ENCODE assay signal across 13 cellular contexts in genomic region chr19:32287086-32287485, GRCh38. TPM values are rescaled to one million over a fixed set of nuclear protein-coding genes. Genes with fewer than 3 reads are reported as not detected.
DNase-seq lines count a peak whose midpoint lies in the region; ATAC-seq and TF ChIP-seq lines count a peak whose summit lies in the region.
"Had no signal": no experiment of that assay in that cellular context is flagged by ENCODE, and none has a peak within 500 bp of the region (broad histone marks: within the 10 kb centered on the region; RNA-seq: fewer than 3 reads in every experiment).

No MANE protein-coding gene starts in this region.

- no peak overlapping the region for H4K91ac ChIP-seq in mesenchymal stem cell (ENCODE audit: low read length)

- H3K4me3 ChIP-seq in BLaER1 (peak overlapping the region; percentile 44; the same call in 1 of the 2 replicates), Karpas-422 (ENCODE audit: low read length) (no peak overlapping the region), cardiac fibroblast (replicated peaks in 1 of 2; ENCODE audit: low read depth in 2 of 2, low read length in 2 of 2) (no peak overlapping the region), mesenchymal stem cell (ENCODE audit: insufficient read depth in 1 of 2, low read depth in 1 of 2, low read length in 2 of 2) (peak overlapping the region in 1 of 2 experiments; percentile 70), dorsolateral prefrontal cortex (no peak overlapping the region)
- H3K4me3 ChIP-seq: Peyer's patch, tibial nerve had no signal

- H3K4me2 ChIP-seq in BLaER1 (peak overlapping the region; percentile 89), Karpas-422 (ENCODE audit: low read depth, low read length, poor library complexity, severe bottlenecking) (no peak overlapping the region), mesenchymal stem cell (ENCODE audit: low read length, poor library complexity, severe bottlenecking) (no peak overlapping the region)

- no peak overlapping the region for H3K18ac ChIP-seq in mesenchymal stem cell (ENCODE audit: low read depth in 1 of 2, low read length in 2 of 2)

- H3K79me2 ChIP-seq in Karpas-422 (ENCODE audit: low read length), result no peaks in the 10 kb centered on the region

- no peak for ATAC-seq in GM21619 (IDR thresholded peaks at IDR 0.05; ENCODE audit: unreplicated experiment)
- ATAC-seq in GM18511 (IDR thresholded peaks at IDR 0.05; ENCODE audit: unreplicated experiment), result no peak
- ATAC-seq: activated CD8-positive, alpha-beta memory T cell treated with anti-CD3 and anti-CD28 coated beads, Interleukin-2, amount 10 ng/mL, durations not matched to agents 7 days and 5 days had no signal

- no peak overlapping the region for H3K4ac ChIP-seq in mesenchymal stem cell (ENCODE audit: low read depth in 1 of 2, low read length in 2 of 2)

- TF ChIP-seq CTCF in cardiac fibroblast (IDR thresholded peaks at IDR 0.05; ENCODE audit: low read depth, low read length), result no peak
- TF ChIP-seq CTCF in dorsolateral prefrontal cortex (IDR thresholded peaks at IDR 0.05 in 54 of 56, conservative IDR thresholded peaks at IDR 0.05 in 2 of 56; ENCODE audit: low read depth in 1 of 56, partially characterized antibody in 56 of 56), result no peak

- H2BK12ac ChIP-seq in mesenchymal stem cell (ENCODE audit: low read length in 2 of 2), result no peak overlapping the region

- H2BK5ac ChIP-seq in mesenchymal stem cell (ENCODE audit: low read depth, low read length, poor library complexity, severe bottlenecking), result no peak overlapping the region

- H2AK5ac ChIP-seq in mesenchymal stem cell (ENCODE audit: low read length, severe bottlenecking), result no peak overlapping the region

- H3K14ac ChIP-seq in mesenchymal stem cell (ENCODE audit: low read length in 2 of 2), result no peak overlapping the region

- intact Hi-C loops in dorsolateral prefrontal cortex (cut with DNase I), result loop anchor here in 1 of 2 donors (2.0 kb wide), 1 partner anchor 282 kb away; no protein-coding TSS in a partner anchor

- H2AFZ ChIP-seq in Karpas-422 (ENCODE audit: low read length) (no peak overlapping the region), mesenchymal stem cell (ENCODE audit: low read depth, low read length) (peak overlapping the region; percentile 60)

- H3K9me3 ChIP-seq in BLaER1 (no peaks in the 10 kb centered on the region), Karpas-422 (ENCODE audit: low read length) (no peaks in the 10 kb centered on the region), mesenchymal stem cell (ENCODE audit: control insufficient read depth, low read length) (no peaks in the 10 kb centered on the region)
- H3K9me3 ChIP-seq: Peyer's patch, tibial nerve had no signal

- DNase-seq in Karpas-422 (peak; percentile 58), cardiac fibroblast (ENCODE audit: low read depth in 2 of 2) (peak; percentile 17 to 48), mesenchymal stem cell (no peak), dorsolateral prefrontal cortex (no peak), NCI-H2196 treated with DMSO at 0.1 percent for 48 hours (lab: John Stamatoyannopoulos, UW; ENCODE audit: unreplicated experiment) (no peak)
- DNase-seq: activated CD4-positive, alpha-beta T cell treated with anti-CD3 and anti-CD28 coated beads for 1 hour; activated CD8-positive, alpha-beta memory T cell treated with anti-CD3 and anti-CD28 coated beads, Interleukin-2, amount 10 ng/mL, durations not matched to agents 7 days and 5 days; stimulated activated naive CD4-positive, alpha-beta T cell treated with Interleukin-2 at 50 U/mL for 16 hours had no signal

- no peaks in the 10 kb centered on the region for H3K27me3 ChIP-seq in BLaER1
- H3K27me3 ChIP-seq in Karpas-422 (ENCODE audit: low read length), result no peaks in the 10 kb centered on the region
- peaks cover 0 to 30% of the 10 kb centered on the region in 2 experiments for H3K27me3 ChIP-seq in mesenchymal stem cell (ENCODE audit: control insufficient read depth in 1 of 2, insufficient read depth in 1 of 2, low read length in 2 of 2)
- H3K27me3 ChIP-seq in dorsolateral prefrontal cortex, result peaks cover 0 to 13% (median 0%) of the 10 kb centered on the region in 45 donors
- H3K27me3 ChIP-seq: Peyer's patch, tibial nerve had no signal

- H3K79me1 ChIP-seq in mesenchymal stem cell (replicated peaks; ENCODE audit: low read length, poor library complexity, severe bottlenecking), result no peaks in the 10 kb centered on the region

- WGBS in mesenchymal stem cell, result 57% methylated on average over 3 of the region's 4 CpGs

- H4K20me1 ChIP-seq in BLaER1 (peaks cover 11% of the 10 kb centered on the region; the same call in 1 of the 2 replicates), Karpas-422 (ENCODE audit: insufficient read depth, low read depth, low read length) (no peaks in the 10 kb centered on the region)

- H3K9ac ChIP-seq in BLaER1 (peak overlapping the region; percentile 47; the same call in 1 of the 2 replicates), Karpas-422 (ENCODE audit: low read length) (no peak overlapping the region), mesenchymal stem cell (ENCODE audit: low read length) (peak overlapping the region; percentile 79)

- H2BK120ac ChIP-seq in mesenchymal stem cell (ENCODE audit: low read depth, low read length), result no peak overlapping the region

- H2BK15ac ChIP-seq in mesenchymal stem cell (ENCODE audit: low read depth, poor library complexity, severe bottlenecking), result no peak overlapping the region

- H3K4me1 ChIP-seq in BLaER1 (peaks cover 45% of the 10 kb centered on the region), Karpas-422 (ENCODE audit: low read length) (peaks cover 7% of the 10 kb centered on the region; the same call in 1 of the 2 replicates), mesenchymal stem cell (ENCODE audit: control insufficient read depth, insufficient read depth, low read depth, low read length) (peaks cover 1% of the 10 kb centered on the region)
- H3K4me1 ChIP-seq: Peyer's patch, tibial nerve had no signal

- H4K8ac ChIP-seq in mesenchymal stem cell (ENCODE audit: low read length), result no peak overlapping the region

- no peak overlapping the region for H3K23ac ChIP-seq in mesenchymal stem cell (ENCODE audit: low read length in 2 of 2)

- H3K27ac ChIP-seq in BLaER1 (peak overlapping the region; percentile 73), Karpas-422 (ENCODE audit: low read length) (no peak overlapping the region), mesenchymal stem cell (ENCODE audit: low read length, poor library complexity, severe bottlenecking) (no peak overlapping the region), dorsolateral prefrontal cortex (no peak overlapping the region)
- H3K27ac ChIP-seq: Peyer's patch, tibial nerve had no signal

- H3K9me2 ChIP-seq in Karpas-422 (replicated peaks; ENCODE audit: insufficient read depth, low read length), result no peaks in the 10 kb centered on the region

- no peaks in the 10 kb centered on the region for H3K36me3 ChIP-seq in BLaER1
- H3K36me3 ChIP-seq in Karpas-422 (ENCODE audit: insufficient read depth, low read length), result no peaks in the 10 kb centered on the region
- H3K36me3 ChIP-seq in mesenchymal stem cell (ENCODE audit: control insufficient read depth in 1 of 2, insufficient read depth in 2 of 2, low read depth in 1 of 2, low read length in 2 of 2), result no peaks in the 10 kb centered on the region
- H3K36me3 ChIP-seq: Peyer's patch, tibial nerve had no signal

RNA-seq across cellular contexts. Expression of gene ZNF507, which starts 58.3 kb away (rescaled TPM):
- total RNA-seq in Karpas-422 (2014; rRNA removed; shearing (Covaris generic); ENCODE audit: low replicate concordance), result 11.1 and 14.6 TPM in 2 replicates
- polyA plus RNA-seq in mesenchymal stem cell (2013, experiment 1 of 2), result 8.9 TPM
- 8.9 TPM for polyA plus RNA-seq in mesenchymal stem cell (2013, experiment 2 of 2)
- 10 to 100 TPM; 23.3 to 42.1 (median 34.2) TPM for total RNA-seq in dorsolateral prefrontal cortex

Comparison
In these comparisons a context has a peak if more than half of its experiments do, and no peak if none do; other contexts are left out.
1. DNase-seq: peak in Karpas-422 (single experiment) and cardiac fibroblast (2 of 2); none in mesenchymal stem cell (single experiment), dorsolateral prefrontal cortex (0 of 10) and NCI-H2196 treated with DMSO at 0.1 percent for 48 hours (single experiment).